ENCODE assay signal across 8 cellular contexts in genomic region chr2:9799729-9800632, GRCh38. TPM values are rescaled to one million over a fixed set of nuclear protein-coding genes. Genes with fewer than 3 reads are reported as not detected.
DNase-seq lines count a peak whose midpoint lies in the region; ATAC-seq and TF ChIP-seq lines count a peak whose summit lies in the region.

No MANE protein-coding gene starts in this region.

- no peak overlapping the region for H3K27ac Mint-ChIP-seq in chondrocyte (ENCODE audit: unreplicated experiment)

- ATAC-seq in GM18870 (IDR thresholded peaks at IDR 0.05; ENCODE audit: unreplicated experiment) = peak; percentile 73
- ATAC-seq in HG03108 (IDR thresholded peaks at IDR 0.05; ENCODE audit: unreplicated experiment) = peak; percentile 88
- ATAC-seq in left lobe of liver = peak; percentile 93

- peaks cover 2% of the 10 kb centered on the region for H3K27me3 Mint-ChIP-seq in chondrocyte (ENCODE audit: low read depth)

- no peaks in the 10 kb centered on the region for H3K36me3 Mint-ChIP-seq in chondrocyte (ENCODE audit: low read depth)

- DNase-seq in AG09319 (ENCODE audit: extremely low read depth, low read depth) (peak; percentile 47), NCI-H345 treated with DMSO at 0.1 percent for 48 hours (lab: John Stamatoyannopoulos, UW; ENCODE audit: unreplicated experiment) (peak; percentile 69), chondrocyte (ENCODE audit: low spot score) (peak; percentile 93), left lobe of liver (ENCODE audit: low spot score) (peak; percentile 80)
- peak; percentile 83 to 89 for DNase-seq in activated CD4-positive, alpha-beta T cell treated with anti-CD3 and anti-CD28 coated beads for 24 hours (ENCODE audit: low read depth in 2 of 2)
- peak; percentile 87 for DNase-seq in stimulated activated CD4-positive, alpha-beta T cell treated with anti-CD3 and anti-CD28 coated beads, Interleukin-4, amount 100 ng/mL, for 1 hour

- peaks cover 28% of the 10 kb centered on the region for H3K4me1 Mint-ChIP-seq in chondrocyte (ENCODE audit: low read depth)

- H3K4me3 Mint-ChIP-seq in chondrocyte (ENCODE audit: unreplicated experiment) = no peak overlapping the region

- H3K9me3 Mint-ChIP-seq in chondrocyte (ENCODE audit: low read depth) = no peaks in the 10 kb centered on the region

- TF ChIP-seq CTCF in AG09319 (IDR thresholded peaks at IDR 0.05; ENCODE audit: low read depth, low read length) (peak; percentile 99), chondrocyte (IDR thresholded peaks at IDR 0.05) (peak; percentile 96)

RNA-seq across cellular contexts. Expression of gene TAF1B, which starts 43.3 kb away (rescaled TPM):
- 13.6 to 18.2 TPM (median 15.6 TPM) in 3 replicates for total RNA-seq in chondrocyte
- 5.7 TPM for total RNA-seq in left lobe of liver

Comparison
In these comparisons a context has a peak if more than half of its experiments do, and no peak if none do; other contexts are left out.
1. Peak in every context shown above with its lines: DNase-seq and ATAC-seq.